In genomic region chr18:48992791-48993555, GRCh38 we compare ENCODE assay signal across 10 cellular contexts. TPM values are rescaled to one million over a fixed set of nuclear protein-coding genes. Genes with fewer than 3 reads are reported as not detected.
DNase-seq lines count a peak whose midpoint lies in the region; ATAC-seq lines count a peak whose summit lies in the region.
"Had no signal": no experiment of that assay in that cellular context is flagged by ENCODE, and none has a peak within 500 bp of the region (broad histone marks: within the 10 kb centered on the region; RNA-seq: fewer than 3 reads in every experiment).

No MANE protein-coding gene starts in this region.

- H3K4me3 ChIP-seq in CD4-positive, CD25-positive, alpha-beta regulatory T cell (ENCODE audit: low read depth, low read length), result no peak overlapping the region
- H3K4me3 ChIP-seq: heart right ventricle had no signal

- no peaks in the 10 kb centered on the region for H3K9me3 ChIP-seq in CD4-positive, CD25-positive, alpha-beta regulatory T cell (ENCODE audit: control insufficient read depth in 2 of 2, low read length in 2 of 2)
- H3K9me3 ChIP-seq: heart right ventricle had no signal

- no peak for DNase-seq in CD4-positive, CD25-positive, alpha-beta regulatory T cell
- peak; percentile 94 for DNase-seq in SIG-M5 treated with dmso at 0.1 percent for 504 hours (lab: John Stamatoyannopoulos, UW; ENCODE audit: unreplicated experiment)
- peak; percentile 54 to 64 for DNase-seq in memory B cell (ENCODE audit: low spot score in 2 of 2)
- no peak for DNase-seq in activated naive CD4-positive, alpha-beta T cell (lab: John Stamatoyannopoulos, UW)
- no peak for DNase-seq in NCI-H1436 treated with DMSO at 0.1 percent for 48 hours (lab: John Stamatoyannopoulos, UW)
- DNase-seq in 8988T, result no peak
- DNase-seq in activated CD4-positive, alpha-beta T cell treated with anti-CD3 and anti-CD28 coated beads, Interleukin-2, amount 50 U/mL, for 4 hours, result no peak
- DNase-seq: DMS153, heart right ventricle had no signal

- H3K27ac ChIP-seq in CD4-positive, CD25-positive, alpha-beta regulatory T cell (ENCODE audit: insufficient read depth, low read length, poor library complexity, severe bottlenecking), result no peak overlapping the region

- peaks cover 10 to 25% (median 14%) of the 10 kb centered on the region in 4 donors for H3K4me1 Mint-ChIP-seq in CD4-positive, CD25-positive, alpha-beta regulatory T cell
- peaks cover 13% of the 10 kb centered on the region for H3K4me1 Mint-ChIP-seq in memory B cell

- no peak overlapping the region for H3K4me3 Mint-ChIP-seq in CD4-positive, CD25-positive, alpha-beta regulatory T cell
- H3K4me3 Mint-ChIP-seq in memory B cell, result peak overlapping the region; percentile 43

- no peak for ATAC-seq in CD4-positive, CD25-positive, alpha-beta regulatory T cell (ENCODE audit: low read depth in 2 of 2)
- peak; percentile 52 for ATAC-seq in HG02623 (IDR thresholded peaks at IDR 0.05; ENCODE audit: unreplicated experiment)
- ATAC-seq in memory B cell (ENCODE audit: low read depth), result peak; percentile 100

- H3K36me3 ChIP-seq in CD4-positive, CD25-positive, alpha-beta regulatory T cell (ENCODE audit: control insufficient read depth, insufficient read depth, low read length), result no peaks in the 10 kb centered on the region
- H3K36me3 ChIP-seq: heart right ventricle had no signal

- peak overlapping the region in 2 of 3 donors; percentile 39 to 62 for H3K27ac Mint-ChIP-seq in CD4-positive, CD25-positive, alpha-beta regulatory T cell
- H3K27ac Mint-ChIP-seq in memory B cell, result peak overlapping the region; percentile 54

- H3K9me3 Mint-ChIP-seq in CD4-positive, CD25-positive, alpha-beta regulatory T cell, result no peaks in the 10 kb centered on the region
- H3K9me3 Mint-ChIP-seq in memory B cell, result no peaks in the 10 kb centered on the region

- H3K4me1 ChIP-seq in CD4-positive, CD25-positive, alpha-beta regulatory T cell (ENCODE audit: control insufficient read depth, insufficient read depth, low read length, poor library complexity, severe bottlenecking), result peaks cover 13% of the 10 kb centered on the region

- H3K27me3 ChIP-seq in CD4-positive, CD25-positive, alpha-beta regulatory T cell (ENCODE audit: control insufficient read depth, insufficient read depth, low read length), result no peaks in the 10 kb centered on the region
- H3K27me3 ChIP-seq: heart right ventricle had no signal

- no peaks in the 10 kb centered on the region for H3K36me3 Mint-ChIP-seq in CD4-positive, CD25-positive, alpha-beta regulatory T cell
- H3K36me3 Mint-ChIP-seq in memory B cell, result no peaks in the 10 kb centered on the region

- no peaks in the 10 kb centered on the region for H3K27me3 Mint-ChIP-seq in CD4-positive, CD25-positive, alpha-beta regulatory T cell
- no peaks in the 10 kb centered on the region for H3K27me3 Mint-ChIP-seq in memory B cell

RNA-seq across cellular contexts. Expression of gene SMAD7, which starts 42.2 kb away (rescaled TPM):
- total RNA-seq in CD4-positive, CD25-positive, alpha-beta regulatory T cell, result 64.0 TPM
- polyA plus RNA-seq in CD4-positive, CD25-positive, alpha-beta regulatory T cell, result 1 to 10 TPM; 1.7 to 7.2 (median 6.3) TPM

Comparison
In these comparisons a context has a peak if more than half of its experiments do, and no peak if none do; other contexts are left out.
1. ATAC-seq: peak in HG02623 (single experiment) and memory B cell (single experiment); none in CD4-positive, CD25-positive, alpha-beta regulatory T cell (0 of 2).
2. DNase-seq: peak in SIG-M5 treated with dmso at 0.1 percent for 504 hours (single experiment) and memory B cell (2 of 2); none in CD4-positive, CD25-positive, alpha-beta regulatory T cell (0 of 3), activated naive CD4-positive, alpha-beta T cell (0 of 4), NCI-H1436 treated with DMSO at 0.1 percent for 48 hours (single experiment), 8988T (single experiment) and activated CD4-positive, alpha-beta T cell treated with anti-CD3 and anti-CD28 coated beads, Interleukin-2, amount 50 U/mL, for 4 hours (0 of 2).